ENCODE assay signal across 13 cellular contexts in the genomic region with DNA sequence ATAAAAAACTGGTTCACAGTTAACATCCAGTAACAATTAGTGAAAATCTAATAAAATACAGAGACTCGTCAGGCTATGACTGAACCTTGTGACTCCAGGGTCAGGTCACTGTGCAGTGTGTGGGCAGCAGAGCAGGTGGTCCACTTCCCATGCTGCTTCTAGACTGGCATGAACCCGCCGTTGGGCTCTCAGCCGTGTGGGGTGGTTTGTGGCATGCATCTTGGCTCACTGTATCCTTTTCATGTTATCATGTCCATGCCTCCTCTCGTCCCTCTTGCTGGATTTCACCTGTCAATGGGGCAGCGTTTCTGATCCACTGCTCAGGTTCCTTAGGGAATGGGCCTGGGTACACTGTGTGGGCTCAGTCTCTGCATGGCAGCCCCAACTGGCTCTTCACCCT. TPM values are rescaled to one million over a fixed set of nuclear protein-coding genes. Genes with fewer than 3 reads are reported as not detected.
A peak's percentile ranks its signal among the peaks of the same experiment; 100 is the strongest.
DNase-seq lines count a peak whose midpoint lies in the region; ATAC-seq and TF ChIP-seq lines count a peak whose summit lies in the region.
"Had no signal": no experiment of that assay in that cellular context is flagged by ENCODE, and none has a peak within 500 bp of the region (broad histone marks: within the 10 kb centered on the region; RNA-seq: fewer than 3 reads in every experiment).

No MANE protein-coding gene starts in this region.

- no peaks in the 10 kb centered on the region for H3K27me3 Mint-ChIP-seq in MCF 10A (ENCODE audit: insufficient read depth, unreplicated experiment)
- no peaks in the 10 kb centered on the region for H3K27me3 Mint-ChIP-seq in stimulated activated memory B cell treated with anti-CD40 and anti-IgM and Interleukin-4, amounts not matched to agents 10 μg/mL and 1 μg/mL and 100 μg/mL, for 72 hours
- H3K27me3 Mint-ChIP-seq: B cell; CD4-positive, alpha-beta T cell; IgD-negative memory B cell had no signal

- H3K79me2 ChIP-seq in osteoblast (ENCODE audit: insufficient read depth, low read length), result peaks cover 6% of the 10 kb centered on the region

- no peak for ATAC-seq in stimulated activated memory B cell treated with anti-CD40 and anti-IgM and Interleukin-4, amounts not matched to agents 10 μg/mL and 1 μg/mL and 100 μg/mL, for 72 hours
- no peak for ATAC-seq in GM21825 (IDR thresholded peaks at IDR 0.05; ENCODE audit: unreplicated experiment)
- ATAC-seq in HG02870 (IDR thresholded peaks at IDR 0.05; ENCODE audit: unreplicated experiment), result no peak

- intact Hi-C loops in MCF 10A (cut with micrococcal nuclease), result no loop called here
- intact Hi-C loops in breast epithelium (cut with DNase I; ENCODE audit: low total_unique reads), result loop anchor here (10.0 kb wide), 1 partner anchor 152 kb away; no protein-coding TSS in a partner anchor

- H3K4me1 ChIP-seq in breast epithelium, result no peaks in the 10 kb centered on the region
- H3K4me1 ChIP-seq in osteoblast (ENCODE audit: insufficient read depth, low read length), result peaks cover 15% of the 10 kb centered on the region
- H3K4me1 ChIP-seq: Caco-2 had no signal

- DNase-seq in MCF 10A (ENCODE audit: unreplicated experiment) (no peak), breast epithelium (ENCODE audit: low spot score in 2 of 2) (no peak), HL-60 (ENCODE audit: low read depth in 1 of 2, low spot score in 1 of 2) (no peak), osteoblast (ENCODE audit: insufficient read length, low spot score, missing footprints) (peak; percentile 51)
- DNase-seq: Caco-2; CD4-positive, alpha-beta T cell; HCEC 1CT had no signal

- H3K4me3 Mint-ChIP-seq in MCF 10A (ENCODE audit: unreplicated experiment), result no peak overlapping the region
- H3K4me3 Mint-ChIP-seq in stimulated activated memory B cell treated with anti-CD40 and anti-IgM and Interleukin-4, amounts not matched to agents 10 μg/mL and 1 μg/mL and 100 μg/mL, for 72 hours, result no peak overlapping the region
- H3K4me3 Mint-ChIP-seq: B cell; CD4-positive, alpha-beta T cell had no signal

- no peak overlapping the region for H3K27ac ChIP-seq in breast epithelium
- H3K27ac ChIP-seq in HL-60 (replicated peaks), result peak overlapping the region; percentile 20; the same call in 1 of the 2 replicates
- H3K27ac ChIP-seq in osteoblast (ENCODE audit: low read depth, low read length), result no peak overlapping the region
- H3K27ac ChIP-seq: C4-2B had no signal

- H3K4me2 ChIP-seq in osteoblast (ENCODE audit: insufficient read depth, low read length), result no peak overlapping the region

- no peaks in the 10 kb centered on the region for H4K20me1 ChIP-seq in osteoblast (ENCODE audit: insufficient read depth, low read length)

- peaks cover 63% of the 10 kb centered on the region for H3K36me3 Mint-ChIP-seq in MCF 10A (ENCODE audit: insufficient read depth, unreplicated experiment)
- H3K36me3 Mint-ChIP-seq in stimulated activated memory B cell treated with anti-CD40 and anti-IgM and Interleukin-4, amounts not matched to agents 10 μg/mL and 1 μg/mL and 100 μg/mL, for 72 hours, result peaks cover 36% of the 10 kb centered on the region

- H3K36me3 ChIP-seq in breast epithelium, result peaks cover 6% of the 10 kb centered on the region
- peaks cover 43% of the 10 kb centered on the region for H3K36me3 ChIP-seq in osteoblast (ENCODE audit: insufficient read depth, low read length)

- no peak for TF ChIP-seq POLR2A in breast epithelium (IDR thresholded peaks at IDR 0.05)

- no peaks in the 10 kb centered on the region for H3K27me3 ChIP-seq in breast epithelium
- no peaks in the 10 kb centered on the region for H3K27me3 ChIP-seq in HL-60 (ENCODE audit: insufficient read depth, poor library complexity, severe bottlenecking)
- no peaks in the 10 kb centered on the region for H3K27me3 ChIP-seq in osteoblast (ENCODE audit: insufficient read depth, low read length)

- H3K9me3 ChIP-seq in breast epithelium, result no peaks in the 10 kb centered on the region
- H3K9me3 ChIP-seq in osteoblast (ENCODE audit: low read depth, low read length), result no peaks in the 10 kb centered on the region
- H3K9me3 ChIP-seq: Caco-2 had no signal

- TF ChIP-seq CTCF in MCF 10A (IDR thresholded peaks at IDR 0.05; ENCODE audit: unreplicated experiment) (no peak), breast epithelium (IDR thresholded peaks at IDR 0.05) (no peak), HL-60 (IDR thresholded peaks at IDR 0.05; ENCODE audit: insufficient read depth, low read length) (no peak), osteoblast (IDR thresholded peaks at IDR 0.05; ENCODE audit: extremely low read depth, low read depth, low read length) (no peak)

- H3K4me1 Mint-ChIP-seq in MCF 10A (ENCODE audit: insufficient read depth, unreplicated experiment), result no peaks in the 10 kb centered on the region
- H3K4me1 Mint-ChIP-seq in stimulated activated memory B cell treated with anti-CD40 and anti-IgM and Interleukin-4, amounts not matched to agents 10 μg/mL and 1 μg/mL and 100 μg/mL, for 72 hours, result peaks cover 4% of the 10 kb centered on the region

- H2AFZ ChIP-seq in osteoblast (ENCODE audit: low read length), result no peak overlapping the region

- H3K27ac Mint-ChIP-seq in MCF 10A (ENCODE audit: low read depth, unreplicated experiment), result peak overlapping the region; percentile 81
- peak overlapping the region; percentile 13 for H3K27ac Mint-ChIP-seq in stimulated activated memory B cell treated with anti-CD40 and anti-IgM and Interleukin-4, amounts not matched to agents 10 μg/mL and 1 μg/mL and 100 μg/mL, for 72 hours
- H3K27ac Mint-ChIP-seq: B cell; CD4-positive, alpha-beta T cell had no signal

- CTCF ChIA-PET in MCF 10A (lab: Yijun Ruan, JAX), result interaction anchor here (0.7 kb wide), 1 partner anchor 56 kb away, joined by 3 read pairs; no protein-coding TSS in a partner anchor

- POLR2A ChIA-PET in MCF 10A (lab: Yijun Ruan, JAX), result interaction anchor here (0.6 kb wide), 1 partner anchor 22 kb away, joined by 4 read pairs; no protein-coding TSS in a partner anchor

- BruUV-seq in MCF 10A (replicated peaks; lab: Mats Ljungman, UMichigan), result no TSS peak

- H3K4me3 ChIP-seq in breast epithelium, result no peak overlapping the region
- no peak overlapping the region for H3K4me3 ChIP-seq in HL-60 (replicated peaks; ENCODE audit: insufficient read depth, low read length)
- no peak overlapping the region for H3K4me3 ChIP-seq in osteoblast (ENCODE audit: insufficient read depth, low read length)

- H3K9me3 Mint-ChIP-seq in MCF 10A (ENCODE audit: unreplicated experiment), result no peaks in the 10 kb centered on the region
- H3K9me3 Mint-ChIP-seq in stimulated activated memory B cell treated with anti-CD40 and anti-IgM and Interleukin-4, amounts not matched to agents 10 μg/mL and 1 μg/mL and 100 μg/mL, for 72 hours, result no peaks in the 10 kb centered on the region
- H3K9me3 Mint-ChIP-seq: CD4-positive, alpha-beta T cell; IgD-negative memory B cell had no signal

RNA-seq across cellular contexts. Expression of gene EP400, which starts 57.3 kb away (rescaled TPM):
- total RNA-seq in MCF 10A (2022), result 52.4 and 54.8 TPM in 2 replicates
- 10 to 100 TPM; 20.3 to 27.2 (median 24.4) TPM for total RNA-seq in breast epithelium
- total RNA-seq in osteoblast, result 14.4 and 14.5 TPM in 2 replicates
